ENCODE assay signal across 1 cellular context in genomic region chr1:15937706-15938168, GRCh38.
A peak's percentile ranks its signal among the peaks of the same experiment; 100 is the strongest.
TF ChIP-seq lines count a peak whose summit lies in the region.

No MANE protein-coding gene starts in this region.

TF ChIP-seq in K562, 482 proteins besides CTCF, POLR2A, EP300 and RAD21 (continued from another document):
- TF ChIP-seq ZNF592 (IDR thresholded peaks at IDR 0.05) (peak; percentile 25; the same call in 1 of the 2 replicates), CEBPG (CRISPR knock-in tag; IDR thresholded peaks at IDR 0.05) (0 out of 2 replicates have a peak, but pooled peaks have one; percentile 25), CEBPG (tag; conservative IDR thresholded peaks at IDR 0.05 in 1 of 2, IDR thresholded peaks at IDR 0.05 in 1 of 2) (no peak), POLR2G (IDR thresholded peaks at IDR 0.05; ENCODE audit: low read depth, low read length) (peak; percentile 61), POLR2B (IDR thresholded peaks at IDR 0.05; ENCODE audit: low read depth, partially characterized antibody) (no peak), SPI1 (IDR thresholded peaks at IDR 0.05; ENCODE audit: borderline replicate concordance, low read depth, low read length) (peak; percentile 60), MITF (IDR thresholded peaks at IDR 0.05) (no peak), USF1 (CRISPR knock-in tag; IDR thresholded peaks at IDR 0.05) (peak; percentile 21; the same call in 1 of the 2 replicates), TARDBP (IDR thresholded peaks at IDR 0.05) (0 out of 2 replicates have a peak, but pooled peaks have one; percentile 43), HDAC8 (tag; IDR thresholded peaks at IDR 0.05) (no peak), POLR2AphosphoS5 (IDR thresholded peaks at IDR 0.05; ENCODE audit: control insufficient read depth, insufficient read depth, low read depth, low read length) (peak; percentile 32; the same call in 1 of the 2 replicates), RBM22 (IDR thresholded peaks at IDR 0.05; ENCODE audit: low read depth, low read length, poor library complexity, severe bottlenecking) (peak; percentile 71), USF2 (CRISPR knock-in tag; IDR thresholded peaks at IDR 0.05) (no peak), GABPB1 (CRISPR knock-in tag; IDR thresholded peaks at IDR 0.05) (peak; percentile 65), MYNN (IDR thresholded peaks at IDR 0.05) (peak; percentile 13; the same call in 1 of the 2 replicates), MYNN (CRISPR knock-in tag; IDR thresholded peaks at IDR 0.05) (no peak)
